ENCODE assay signal across 8 cellular contexts in the genomic region with DNA sequence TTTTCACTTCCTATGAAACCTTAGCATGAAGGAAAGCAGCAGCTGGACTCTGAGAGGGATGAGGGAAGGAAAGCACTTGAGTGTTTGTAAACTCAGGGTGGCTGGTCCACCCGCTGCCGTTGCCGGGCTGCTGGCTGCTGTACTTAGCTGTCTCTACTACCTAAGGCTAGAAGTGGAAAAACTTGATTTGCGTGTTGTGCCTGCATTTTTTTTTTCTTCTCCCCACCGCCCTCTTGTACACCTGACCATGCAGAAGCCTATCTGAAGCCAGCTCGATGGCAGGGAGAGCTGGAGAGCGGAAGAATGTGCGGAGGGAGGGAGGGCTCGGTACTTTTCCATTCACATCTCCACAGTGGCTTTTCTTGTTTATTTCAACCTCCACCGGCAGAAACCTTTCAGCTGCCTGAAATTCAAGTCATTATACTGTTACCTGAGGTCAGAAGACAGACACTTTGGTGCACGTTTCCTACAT. TPM values are rescaled to one million over a fixed set of nuclear protein-coding genes. Genes with fewer than 3 reads are reported as not detected.
A peak's percentile ranks its signal among the peaks of the same experiment; 100 is the strongest.
DNase-seq lines count a peak whose midpoint lies in the region; ATAC-seq and TF ChIP-seq lines count a peak whose summit lies in the region.

No MANE protein-coding gene starts in this region.

- ATAC-seq in HG02588 (IDR thresholded peaks at IDR 0.05; ENCODE audit: unreplicated experiment): no peak

- H3K27me3 ChIP-seq in Caco-2 (replicated peaks; ENCODE audit: control insufficient read depth, insufficient read depth, low read length) (no peaks in the 10 kb centered on the region), mucosa of rectum (ENCODE audit: control insufficient read depth in 2 of 2, insufficient read depth in 2 of 2, low read length in 2 of 2) (no peaks in the 10 kb centered on the region)

- TF ChIP-seq CTCF in Caco-2 (IDR thresholded peaks at IDR 0.05; ENCODE audit: insufficient read depth in 1 of 2, low read depth in 1 of 2, low read length in 1 of 2, severe bottlenecking in 1 of 2, unreplicated experiment in 1 of 2): no peak

- H3K4me1 Mint-ChIP-seq in Caco-2 (ENCODE audit: low read depth, unreplicated experiment): peaks cover 25% of the 10 kb centered on the region

- H3K36me3 ChIP-seq in Caco-2 (ENCODE audit: control insufficient read depth, insufficient read depth, low read length) (no peaks in the 10 kb centered on the region), mucosa of rectum (ENCODE audit: control insufficient read depth in 2 of 2, insufficient read depth in 2 of 2, low read length in 2 of 2) (no peaks in the 10 kb centered on the region)

- intact Hi-C loops in Caco-2 (cut with micrococcal nuclease; ENCODE audit: unreplicated experiment): loop anchor here (1.0 to 5.0 kb wide), 5 partner anchors 42 to 286 kb away; no protein-coding TSS in a partner anchor

- H3K9me3 ChIP-seq in Caco-2 (no peaks in the 10 kb centered on the region), mucosa of rectum (ENCODE audit: control insufficient read depth in 2 of 2, low read length in 2 of 2) (no peaks in the 10 kb centered on the region)

- H3K4me3 Mint-ChIP-seq in Caco-2 (ENCODE audit: unreplicated experiment): peak overlapping the region; percentile 70

- no peaks in the 10 kb centered on the region for H3K27me3 Mint-ChIP-seq in Caco-2 (ENCODE audit: insufficient read depth, unreplicated experiment)

- H3K4me1 ChIP-seq in Caco-2: peaks cover 44% of the 10 kb centered on the region
- peaks cover 10 to 26% of the 10 kb centered on the region in 2 donors for H3K4me1 ChIP-seq in mucosa of rectum (ENCODE audit: control insufficient read depth in 2 of 2, insufficient read depth in 2 of 2, low read length in 2 of 2)

- DNase-seq in Caco-2 (peak; percentile 92 to 94), NCI-H2029 treated with DMSO at 0.1 percent for 48 hours (lab: John Stamatoyannopoulos, UW) (peak; percentile 88), germinal center (ENCODE audit: low spot score) (no peak), GDM1 (lab: John Stamatoyannopoulos, UW) (no peak), foreskin melanocyte (no peak)

- H3K4me3 ChIP-seq in Caco-2 (ENCODE audit: low read depth, low read length) (peak overlapping the region; percentile 37), mucosa of rectum (ENCODE audit: low read length in 2 of 2) (peak overlapping the region; percentile 57 to 70)

- CTCF ChIA-PET in Caco-2 (lab: Charles Lee): interaction anchor here (0.6 to 1.7 kb wide), 7 partner anchors 10 to 533 kb away, joined by 3 to 13 read pairs (median 3); no protein-coding TSS in a partner anchor

- POLR2A ChIA-PET in Caco-2 (lab: Charles Lee): interaction anchor here (0.8 to 1.2 kb wide), 4 partner anchors 10 to 405 kb away, joined by 3 read pairs; no protein-coding TSS in a partner anchor

- no peaks in the 10 kb centered on the region for H3K9me3 Mint-ChIP-seq in Caco-2 (ENCODE audit: unreplicated experiment)

- peak overlapping the region; percentile 49 for H3K27ac Mint-ChIP-seq in Caco-2 (ENCODE audit: unreplicated experiment)

- peaks cover 22% of the 10 kb centered on the region for H3K36me3 Mint-ChIP-seq in Caco-2 (ENCODE audit: insufficient read depth, unreplicated experiment)

- no TSS peak for BruUV-seq in Caco-2 (replicated peaks; lab: Mats Ljungman, UMichigan)

- H3K27ac ChIP-seq in cingulate gyrus (ENCODE audit: low read depth, low read length) (peak overlapping the region; percentile 10), mucosa of rectum (ENCODE audit: low read depth in 2 of 2, low read length in 2 of 2) (peak overlapping the region; percentile 71 to 78)

- peak overlapping the region; percentile 52 to 67 for H3K9ac ChIP-seq in mucosa of rectum (ENCODE audit: low read depth in 1 of 2, low read length in 2 of 2)

RNA-seq across cellular contexts. Expression of a gene that starts 4.8 kb away (rescaled TPM):
- 35.8 and 40.4 TPM in 2 replicates for total RNA-seq in Caco-2 (2022)

RNA-seq across cellular contexts. Expression of a gene that starts 47.7 kb away (rescaled TPM):
- not detected in 2 replicates for total RNA-seq in Caco-2 (2022)

Comparison
In these comparisons a context has a peak if more than half of its experiments do, and no peak if none do; other contexts are left out.
1. DNase-seq: peak in Caco-2 (2 of 2) and NCI-H2029 treated with DMSO at 0.1 percent for 48 hours (single experiment); none in germinal center (single experiment), GDM1 (single experiment) and foreskin melanocyte (single experiment).